In genomic region chr19:18097217-18097992, GRCh38 we compare ENCODE assay signal across 1 cellular context.
TF ChIP-seq lines count a peak whose summit lies in the region.

MAST3 (plus strand) TSS chr19:18097778; CDS start chr19:18097793, 15 bp downstream.

TF ChIP-seq in HepG2, 621 proteins besides CTCF, POLR2A, EP300 and RAD21 (continued from another document and continues in another):
- TF ChIP-seq ZNF407 (CRISPR knock-in tag; IDR thresholded peaks at IDR 0.05; ENCODE audit: not compliant biosample characterization) (no peak), AFF4 (CRISPR knock-in tag; IDR thresholded peaks at IDR 0.05) (no peak), ZNF24 (IDR thresholded peaks at IDR 0.05) (no peak), CBFB (CRISPR knock-in tag; IDR thresholded peaks at IDR 0.05) (no peak), ZNF607 (CRISPR knock-in tag; IDR thresholded peaks at IDR 0.05; ENCODE audit: borderline replicate concordance) (0 out of 2 replicates have a peak, but pooled peaks have one; percentile 33), GABPB1 (CRISPR knock-in tag; IDR thresholded peaks at IDR 0.05) (peak; percentile 61; the same call in 1 of the 2 replicates), YY1 (IDR thresholded peaks at IDR 0.05; ENCODE audit: insufficient read depth, insufficient replicate concordance, low read depth, low read length) (peak; percentile 13), GMEB1 (CRISPR knock-in tag; IDR thresholded peaks at IDR 0.05; ENCODE audit: borderline replicate concordance) (no peak), ZNF687 (CRISPR knock-in tag; IDR thresholded peaks at IDR 0.05) (peak; percentile 43), MTF1 (CRISPR knock-in tag; IDR thresholded peaks at IDR 0.05) (no peak), NFKBIZ (CRISPR knock-in tag; IDR thresholded peaks at IDR 0.05) (no peak), MXI1 (IDR thresholded peaks at IDR 0.05; ENCODE audit: borderline replicate concordance, low read depth, low read length) (0 out of 3 replicates have a peak, but pooled peaks have one; percentile 13), TRAFD1 (CRISPR knock-in tag; IDR thresholded peaks at IDR 0.05; ENCODE audit: borderline replicate concordance) (no peak), ARID4A (CRISPR knock-in tag; IDR thresholded peaks at IDR 0.05; ENCODE audit: borderline replicate concordance) (no peak; the same call in 1 of the 2 replicates), HMG20A (CRISPR knock-in tag; IDR thresholded peaks at IDR 0.05; ENCODE audit: borderline replicate concordance) (0 out of 2 replicates have a peak, but pooled peaks have one; percentile 15), ASH2L (IDR thresholded peaks at IDR 0.05; ENCODE audit: insufficient read length, low read depth, low read length) (peak; percentile 20), PHF21A (CRISPR knock-in tag; IDR thresholded peaks at IDR 0.05) (0 out of 2 replicates have a peak, but pooled peaks have one; percentile 25), NR1H2 (CRISPR knock-in tag; IDR thresholded peaks at IDR 0.05; ENCODE audit: borderline replicate concordance, low read depth) (no peak), PATZ1 (CRISPR knock-in tag; IDR thresholded peaks at IDR 0.05) (no peak), JUN (CRISPR knock-in tag; IDR thresholded peaks at IDR 0.05) (no peak), SP1 (IDR thresholded peaks at IDR 0.05) (no peak), SP1 (CRISPR knock-in tag; IDR thresholded peaks at IDR 0.05) (peak; percentile 71), HOXA9 (CRISPR knock-in tag; IDR thresholded peaks at IDR 0.05; ENCODE audit: borderline replicate concordance) (no peak), ZNF7 (CRISPR knock-in tag; IDR thresholded peaks at IDR 0.05) (no peak), PLRG1 (conservative IDR thresholded peaks at IDR 0.05) (no peak)
